ENCODE assay signal across 9 cellular contexts in genomic region chr19:13024958-13025653, GRCh38. TPM values are rescaled to one million over a fixed set of nuclear protein-coding genes. Genes with fewer than 3 reads are reported as not detected.
DNase-seq lines count a peak whose midpoint lies in the region; ATAC-seq, FAIRE-seq and TF ChIP-seq lines count a peak whose summit lies in the region.
"Had no signal": no experiment of that assay in that cellular context is flagged by ENCODE, and none has a peak within 500 bp of the region (broad histone marks: within the 10 kb centered on the region; RNA-seq: fewer than 3 reads in every experiment).

No MANE protein-coding gene starts in this region.

- no peak overlapping the region for H2BK12ac ChIP-seq in H9 (ENCODE audit: insufficient read length, low read depth, low read length)

- no peak overlapping the region for H3K18ac ChIP-seq in H9 (ENCODE audit: insufficient read length, low read depth, low read length)

- H4K20me1 ChIP-seq in H9 (ENCODE audit: control insufficient read depth, insufficient read depth, insufficient read length) = peaks cover 2% of the 10 kb centered on the region
- no peaks in the 10 kb centered on the region for H4K20me1 ChIP-seq in keratinocyte (ENCODE audit: control insufficient read depth, extremely low read depth, insufficient read depth, low read length)

- H3K4me1 ChIP-seq in H9 (ENCODE audit: insufficient read depth, low read length) (no peaks in the 10 kb centered on the region), keratinocyte (ENCODE audit: control insufficient read depth, extremely low read depth, insufficient read depth, low read length) (peaks cover 82% of the 10 kb centered on the region)

- H3K36me3 ChIP-seq in keratinocyte (ENCODE audit: control insufficient read depth in 2 of 2, extremely low read depth in 1 of 2, insufficient read depth in 2 of 2, low read length in 2 of 2) = peaks cover 0 to 17% of the 10 kb centered on the region in 2 experiments

- H4K5ac ChIP-seq in H9 (ENCODE audit: insufficient read length, low read depth, low read length) = no peak overlapping the region

- H3K56ac ChIP-seq in H9 (ENCODE audit: insufficient read length, low read depth, low read length) = no peak overlapping the region

- H3K9me3 ChIP-seq in H9 (ENCODE audit: control insufficient read depth, low read depth, low read length) (no peaks in the 10 kb centered on the region), keratinocyte (ENCODE audit: control insufficient read depth, low read depth, low read length) (no peaks in the 10 kb centered on the region)

- H3K27me3 ChIP-seq in H9 (ENCODE audit: insufficient read depth, low read length) = peaks cover 74% of the 10 kb centered on the region
- H3K27me3 ChIP-seq in keratinocyte (ENCODE audit: control insufficient read depth, extremely low read depth, insufficient read depth, low read length) = no peaks in the 10 kb centered on the region

- no peak overlapping the region for H2BK120ac ChIP-seq in H9 (ENCODE audit: low read depth, low read length, poor library complexity, severe bottlenecking)

- H3K23me2 ChIP-seq in H9 (ENCODE audit: insufficient read length, low read depth, low read length, poor library complexity, severe bottlenecking) = peaks cover 7% of the 10 kb centered on the region

- no peak for FAIRE-seq in keratinocyte (lab: Jason Lieb, UNC)

- H2BK20ac ChIP-seq in H9 (ENCODE audit: low read depth, low read length, poor library complexity, severe bottlenecking) = no peak overlapping the region

- H3K27ac ChIP-seq in H9 (ENCODE audit: insufficient read length, low read depth, low read length) (no peak overlapping the region), angular gyrus (ENCODE audit: low read depth, low read length) (peak overlapping the region; percentile 98), keratinocyte (ENCODE audit: control insufficient read depth, insufficient read depth, low read length) (peak overlapping the region; percentile 83), substantia nigra (ENCODE audit: low read depth, low read length, poor library complexity, severe bottlenecking) (peak overlapping the region; percentile 99)
- H3K27ac ChIP-seq: HL-60 had no signal

- no peak overlapping the region for H2AFZ ChIP-seq in H9 (ENCODE audit: low read length)
- peak overlapping the region; percentile 11 for H2AFZ ChIP-seq in keratinocyte (ENCODE audit: control insufficient read depth, low read length)

- H3K4me2 ChIP-seq in H9 (ENCODE audit: insufficient read depth, insufficient read length, low read length) (peak overlapping the region; percentile 43), keratinocyte (ENCODE audit: control insufficient read depth, extremely low read depth, insufficient read depth, low read depth, low read length) (peak overlapping the region; percentile 100)

- H3K9ac ChIP-seq in H9 (ENCODE audit: extremely low read depth, insufficient read length, low read length) (no peak overlapping the region), keratinocyte (ENCODE audit: control insufficient read depth, extremely low read depth, insufficient read depth, low read length) (peak overlapping the region; percentile 78)

- no peak overlapping the region for H4K8ac ChIP-seq in H9 (replicated peaks; ENCODE audit: insufficient read length, low read depth, low read length)

- no peak overlapping the region for H2BK5ac ChIP-seq in H9 (ENCODE audit: insufficient read length, low read length)

- H4K91ac ChIP-seq in H9 (ENCODE audit: insufficient read length, low read depth, low read length) = no peak overlapping the region

- no peaks in the 10 kb centered on the region for H3K79me2 ChIP-seq in H9 (ENCODE audit: insufficient read depth, low read length)
- H3K79me2 ChIP-seq in keratinocyte (ENCODE audit: control insufficient read depth, insufficient read depth, low read length) = peaks cover 79% of the 10 kb centered on the region

- no peak overlapping the region for H2AK5ac ChIP-seq in H9 (ENCODE audit: insufficient read length, low read length)

- no peak overlapping the region for H3K4ac ChIP-seq in H9 (ENCODE audit: low read depth, low read length)

- no peak overlapping the region; a peak in 1 of 7 replicates for H3K27ac Mint-ChIP-seq in H9

- peak; percentile 71 for DNase-seq in H9
- DNase-seq in keratinocyte (ENCODE audit: low read depth, low spot score) = no peak
- peak in 22 of 49 donors; percentile 30 to 76 (median 48) for DNase-seq in substantia nigra (lab: John Stamatoyannopoulos, UW)
- no peak for DNase-seq in effector CD8-positive, alpha-beta T cell (lab: John Stamatoyannopoulos, UW)
- DNase-seq in DMS 273 (lab: John Stamatoyannopoulos, UW; ENCODE audit: unreplicated experiment) = no peak
- no peak for DNase-seq in activated CD8-positive, alpha-beta memory T cell treated with anti-CD3 and anti-CD28 coated beads for 24 hours

- no peaks in the 10 kb centered on the region for H3K9me1 ChIP-seq in keratinocyte (ENCODE audit: control insufficient read depth, extremely low read depth, insufficient read depth, low read length)

- peaks cover 100% of the 10 kb centered on the region for H3K27me3 Mint-ChIP-seq in H9 (ENCODE audit: low read depth)

- peaks cover 3 to 15% of the 10 kb centered on the region in 2 experiments; a peak in 2 of 5 replicates for H3K9me3 Mint-ChIP-seq in H9

- no peak overlapping the region for H3K23ac ChIP-seq in H9 (ENCODE audit: insufficient read length, low read depth, low read length)

- H3K4me3 ChIP-seq in keratinocyte (ENCODE audit: control insufficient read depth in 2 of 3, extremely low read depth in 1 of 3, insufficient read depth in 2 of 3, low read depth in 1 of 3, low read length in 3 of 3) = peak overlapping the region; percentile 30 to 70 (median 63)

- peaks cover 22 to 55% of the 10 kb centered on the region in 2 experiments for H3K4me1 Mint-ChIP-seq in H9

- H3K14ac ChIP-seq in H9 (ENCODE audit: insufficient read depth, low read length) = no peak overlapping the region

- WGBS in H9 (ENCODE audit: extremely low coverage, insufficient read length, low lambda C conversion rate) = no CpG with 5 or more reads among the region's 45 CpGs

- no peak overlapping the region for H2BK15ac ChIP-seq in H9 (ENCODE audit: low read depth, low read length)

- H3K79me1 ChIP-seq in H9 (ENCODE audit: insufficient read depth, low read depth, low read length, poor library complexity, severe bottlenecking) = no peaks in the 10 kb centered on the region

- no peaks in the 10 kb centered on the region for H3K36me3 Mint-ChIP-seq in H9 (ENCODE audit: insufficient read depth in 1 of 3, low read depth in 3 of 3)

- TF ChIP-seq CTCF in H9 (conservative IDR thresholded peaks at IDR 0.05) (no peak), keratinocyte (optimal IDR thresholded peaks at IDR 0.05 in 1 of 3, IDR thresholded peaks at IDR 0.05 in 1 of 3, conservative IDR thresholded peaks at IDR 0.05 in 1 of 3; ENCODE audit: extremely low read depth in 1 of 3, insufficient read depth in 2 of 3, low read length in 3 of 3) (no peak)

- dilution Hi-C loops in keratinocyte (cut with MboI; ENCODE audit: extremely low pct_ligation_motif_present, low sequenced_read_pairs) = no loop called here

- peak overlapping the region in 1 of 2 experiments; percentile 67; a peak in 3 of 5 replicates for H3K4me3 Mint-ChIP-seq in H9

- no peak for ATAC-seq in HG03342 (IDR thresholded peaks at IDR 0.05; ENCODE audit: unreplicated experiment)

- H3T11ph ChIP-seq in H9 (ENCODE audit: low read length) = no peak overlapping the region

RNA-seq across cellular contexts. Expression of gene NFIX, which starts 29.8 kb away (rescaled TPM):
- total RNA-seq in H9 (2021) = 0.20 and 0.31 TPM in 2 replicates
- polyA plus RNA-seq in keratinocyte = 3.1 to 21.4 TPM (median 5.2 TPM) in 3 replicates
- 13.1 TPM for polyA plus RNA-seq in keratinocyte (2011; ENCODE audit: low read depth)
- 8.8 and 19.1 TPM in 2 replicates for polyA plus RNA-seq in keratinocyte (2011; cell fraction: cytosol; rRNA removed)
- 16.8 and 22.7 TPM in 2 replicates for polyA plus RNA-seq in keratinocyte (2011; cell fraction: nucleus; rRNA removed)
- 11.9 and 50.9 TPM in 2 replicates for polyA plus RNA-seq in keratinocyte (2012; ENCODE audit: low replicate concordance)
- 8.7 to 101 TPM (median 9.2 TPM) in 3 replicates for polyA minus RNA-seq in keratinocyte
- 22.1 TPM for polyA minus RNA-seq in keratinocyte (2011; cell fraction: cytosol; rRNA and poly(A)+ RNA removed)
- polyA minus RNA-seq in keratinocyte (2011; cell fraction: nucleus; rRNA and poly(A)+ RNA removed) = 9.8 and 16.2 TPM in 2 replicates

RNA-seq across cellular contexts. Expression of gene DAND5, which starts 55.7 kb away (rescaled TPM):
- 0.11 and 0.13 TPM in 2 replicates for total RNA-seq in H9 (2021)
- 0.09 TPM in 1 of 3 replicates, not detected in the others for polyA plus RNA-seq in keratinocyte
- not detected for polyA plus RNA-seq in keratinocyte (2011; ENCODE audit: low read depth)
- polyA plus RNA-seq in keratinocyte (2011; cell fraction: cytosol; rRNA removed) = not detected in 2 replicates
- 0.06 and 0.08 TPM in 2 replicates for polyA plus RNA-seq in keratinocyte (2011; cell fraction: nucleus; rRNA removed)
- 0.06 TPM in 1 of 2 replicates, not detected in the other for polyA plus RNA-seq in keratinocyte (2012; ENCODE audit: low replicate concordance)
- not detected in 3 replicates for polyA minus RNA-seq in keratinocyte
- not detected for polyA minus RNA-seq in keratinocyte (2011; cell fraction: cytosol; rRNA and poly(A)+ RNA removed)
- not detected in 2 replicates for polyA minus RNA-seq in keratinocyte (2011; cell fraction: nucleus; rRNA and poly(A)+ RNA removed)
